ENCODE assay signal across 8 cellular contexts in the genomic region with DNA sequence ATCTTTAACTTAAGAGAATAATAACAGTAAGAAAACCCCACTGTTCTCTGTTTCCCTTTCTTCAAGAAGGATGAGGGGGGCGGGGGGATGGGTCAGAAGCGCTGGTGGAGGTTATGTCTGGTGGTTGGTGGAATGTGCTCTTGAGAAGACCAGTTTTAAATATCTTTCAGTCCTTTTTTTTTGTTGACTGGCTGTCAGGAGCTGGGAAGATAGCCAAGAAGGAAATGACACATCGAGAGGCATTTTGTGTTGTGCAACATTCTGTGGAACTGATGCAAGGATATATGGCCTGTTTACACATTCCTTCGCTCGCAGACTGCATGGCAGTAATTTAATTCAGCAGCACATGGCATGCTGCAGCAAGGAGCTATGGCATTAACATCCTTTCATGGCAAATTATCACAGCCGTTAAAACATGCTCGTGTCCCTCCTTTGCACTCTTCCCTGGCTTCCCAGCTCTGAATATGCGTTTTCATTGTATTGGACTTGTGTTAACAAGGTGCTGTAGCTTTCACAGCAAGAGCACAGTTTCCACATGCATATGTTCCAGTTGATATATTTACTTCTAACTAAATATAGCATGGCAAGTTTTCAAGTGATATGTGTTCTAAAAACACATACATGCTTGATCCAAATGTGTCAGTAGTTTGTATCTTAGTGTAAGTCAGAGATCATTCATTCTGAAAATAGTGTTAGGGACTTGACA.
A peak's percentile ranks its signal among the peaks of the same experiment; 100 is the strongest.
DNase-seq lines count a peak whose midpoint lies in the region; ATAC-seq, FAIRE-seq and TF ChIP-seq lines count a peak whose summit lies in the region.

No MANE protein-coding gene starts in this region.

- ATAC-seq in RWPE2 (ENCODE audit: low read depth), result peak; percentile 94
- peak; percentile 97 for ATAC-seq in HepG2
- no peak for ATAC-seq in GM19351 (IDR thresholded peaks at IDR 0.05; ENCODE audit: unreplicated experiment)
- ATAC-seq in GM21737 (IDR thresholded peaks at IDR 0.05; ENCODE audit: unreplicated experiment), result no peak

- no peaks in the 10 kb centered on the region for H3K79me2 ChIP-seq in HepG2 (ENCODE audit: insufficient read depth, low read length)

- TF ChIP-seq EP300 in HepG2 (IDR thresholded peaks at IDR 0.05; ENCODE audit: low read depth in 2 of 2, low read length in 2 of 2) (peak; percentile 95 to 99), HepG2 (CRISPR knock-in tag; IDR thresholded peaks at IDR 0.05; ENCODE audit: borderline replicate concordance) (peak; percentile 94)

- TF ChIP-seq POLR2A in HepG2 (IDR thresholded peaks at IDR 0.05; ENCODE audit: insufficient read depth in 1 of 2, low read depth in 2 of 2, low read length in 2 of 2) (no peak), thyroid gland (IDR thresholded peaks at IDR 0.05) (no peak)

- H3K27me3 ChIP-seq in RWPE2 (ENCODE audit: insufficient read depth, poor library complexity, severe bottlenecking), result no peaks in the 10 kb centered on the region
- H3K27me3 ChIP-seq in HepG2 (ENCODE audit: control insufficient read depth in 1 of 2, insufficient read depth in 2 of 2, low read length in 2 of 2), result peaks cover 0 to 25% of the 10 kb centered on the region in 2 experiments; a peak in 3 of 5 replicates
- no peaks in the 10 kb centered on the region for H3K27me3 ChIP-seq in thyroid gland

- H3K4me3 ChIP-seq in RWPE2 (ENCODE audit: severe bottlenecking) (no peak overlapping the region), HepG2 (replicated peaks in 1 of 3; ENCODE audit: insufficient read depth in 1 of 3, low read depth in 2 of 3, low read length in 3 of 3) (peak overlapping the region in 1 of 3 experiments; percentile 38; a peak in 1 of 6 replicates), thyroid gland (replicated peaks in 1 of 3) (no peak overlapping the region)

- no peak overlapping the region for H2AFZ ChIP-seq in HepG2 (ENCODE audit: low read length)

- H3K9ac ChIP-seq in HepG2 (ENCODE audit: insufficient read depth, low read depth, low read length), result no peak overlapping the region

- in situ Hi-C loops in HepG2 (cut with HindIII; ENCODE audit: extremely low pct_ligation_motif_present, low pct_unique_long_range_greater_than_20kb), result no loop called here

- peak overlapping the region; percentile 9; the same call in 1 of the 2 replicates for H3K27ac ChIP-seq in C4-2B
- H3K27ac ChIP-seq in RWPE2 (ENCODE audit: poor library complexity, severe bottlenecking), result peak overlapping the region; percentile 97
- no peak overlapping the region for H3K27ac ChIP-seq in HepG2 (ENCODE audit: extremely low read length, insufficient read depth, low read length)
- H3K27ac ChIP-seq in thyroid gland, result peak overlapping the region in 1 of 3 donors; percentile 48

- peak; percentile 99 for DNase-seq in HS-5 (ENCODE audit: low read depth)
- DNase-seq in RWPE2 (ENCODE audit: low spot score), result peak; percentile 80
- peak; percentile 98 for DNase-seq in dedifferentiated amniotic fluid mesenchymal stem cell (ENCODE audit: extremely low spot score)
- peak; percentile 98 for DNase-seq in HepG2 (ENCODE audit: low spot score)
- DNase-seq in thyroid gland, result peak; percentile 67 to 70

- CTCF ChIA-PET in HepG2 (lab: Yijun Ruan, JAX; ENCODE audit: low intra/inter-chr PET ratio, low total read pairs), result no interaction called here

- H3K9me3 ChIP-seq in RWPE2 (ENCODE audit: severe bottlenecking) (no peaks in the 10 kb centered on the region), HepG2 (ENCODE audit: low read length) (no peaks in the 10 kb centered on the region), thyroid gland (no peaks in the 10 kb centered on the region)

- BruUV-seq in HepG2 (replicated peaks; lab: Mats Ljungman, UMichigan), result no TSS peak

- H3K36me3 ChIP-seq in RWPE2 (ENCODE audit: low read depth), result peaks cover 33% of the 10 kb centered on the region
- H3K36me3 ChIP-seq in HepG2 (replicated peaks in 1 of 2; ENCODE audit: control insufficient read depth in 1 of 2, insufficient read depth in 2 of 2, low read length in 2 of 2), result no peaks in the 10 kb centered on the region
- no peaks in the 10 kb centered on the region for H3K36me3 ChIP-seq in thyroid gland

- POLR2A ChIA-PET in HepG2 (lab: Yijun Ruan, JAX), result interaction anchor here (1.0 to 1.2 kb wide), 2 partner anchors 12 to 68 kb away, joined by 3 to 10 read pairs; a partner anchor contains a TSS

- H3K4me2 ChIP-seq in HepG2 (ENCODE audit: low read depth, low read length), result peak overlapping the region; percentile 77

- TF ChIP-seq CTCF in C4-2B (conservative IDR thresholded peaks at IDR 0.05), result no peak
- TF ChIP-seq CTCF in RWPE2 (IDR thresholded peaks at IDR 0.05; ENCODE audit: poor library complexity, severe bottlenecking), result no peak
- TF ChIP-seq CTCF in HepG2 (CRISPR knock-in tag; IDR thresholded peaks at IDR 0.05), result no peak
- no peak for TF ChIP-seq CTCF in thyroid gland (IDR thresholded peaks at IDR 0.05)

- intact Hi-C loops in HepG2 (cut with micrococcal nuclease; ENCODE audit: unreplicated experiment), result no loop called here
- intact Hi-C loops in thyroid gland (cut with DNase I), result no loop called here

- no peaks in the 10 kb centered on the region for H4K20me1 ChIP-seq in HepG2 (ENCODE audit: insufficient read depth, low read length)

- no peak for TF ChIP-seq RAD21 in HepG2 (CRISPR knock-in tag; IDR thresholded peaks at IDR 0.05)

- WGBS in HepG2 (ENCODE audit: low lambda C conversion rate), result under 1% methylated on average over 8 of the region's 8 CpGs
- WGBS in thyroid gland, 2 donors, result 7 to 11% methylated on average over 8 of the region's 8 CpGs

- H3K4me1 ChIP-seq in RWPE2 (ENCODE audit: insufficient read depth, poor library complexity, severe bottlenecking), result peaks cover 32% of the 10 kb centered on the region
- peaks cover 17% of the 10 kb centered on the region for H3K4me1 ChIP-seq in HepG2 (ENCODE audit: insufficient read depth, low read length)
- peaks cover 0 to 17% of the 10 kb centered on the region in 2 donors for H3K4me1 ChIP-seq in thyroid gland

- FAIRE-seq in HepG2 (lab: Jason Lieb, UNC), result peak; percentile 81

TF ChIP-seq in HepG2, 621 proteins besides CTCF, POLR2A, EP300 and RAD21 (continues in another document):
- TF ChIP-seq BRD4 (CRISPR knock-in tag; IDR thresholded peaks at IDR 0.05) (no peak), ZBTB20 (CRISPR knock-in tag; IDR thresholded peaks at IDR 0.05; ENCODE audit: borderline replicate concordance, low read depth) (peak; percentile 98; the same call in 1 of the 2 replicates), ZNF350 (CRISPR knock-in tag; IDR thresholded peaks at IDR 0.05; ENCODE audit: borderline replicate concordance, low read depth) (peak; percentile 77), ZNF672 (CRISPR knock-in tag; IDR thresholded peaks at IDR 0.05) (no peak), SP4 (CRISPR knock-in tag; IDR thresholded peaks at IDR 0.05) (peak; percentile 61)
- TF ChIP-seq, protein P1, sequence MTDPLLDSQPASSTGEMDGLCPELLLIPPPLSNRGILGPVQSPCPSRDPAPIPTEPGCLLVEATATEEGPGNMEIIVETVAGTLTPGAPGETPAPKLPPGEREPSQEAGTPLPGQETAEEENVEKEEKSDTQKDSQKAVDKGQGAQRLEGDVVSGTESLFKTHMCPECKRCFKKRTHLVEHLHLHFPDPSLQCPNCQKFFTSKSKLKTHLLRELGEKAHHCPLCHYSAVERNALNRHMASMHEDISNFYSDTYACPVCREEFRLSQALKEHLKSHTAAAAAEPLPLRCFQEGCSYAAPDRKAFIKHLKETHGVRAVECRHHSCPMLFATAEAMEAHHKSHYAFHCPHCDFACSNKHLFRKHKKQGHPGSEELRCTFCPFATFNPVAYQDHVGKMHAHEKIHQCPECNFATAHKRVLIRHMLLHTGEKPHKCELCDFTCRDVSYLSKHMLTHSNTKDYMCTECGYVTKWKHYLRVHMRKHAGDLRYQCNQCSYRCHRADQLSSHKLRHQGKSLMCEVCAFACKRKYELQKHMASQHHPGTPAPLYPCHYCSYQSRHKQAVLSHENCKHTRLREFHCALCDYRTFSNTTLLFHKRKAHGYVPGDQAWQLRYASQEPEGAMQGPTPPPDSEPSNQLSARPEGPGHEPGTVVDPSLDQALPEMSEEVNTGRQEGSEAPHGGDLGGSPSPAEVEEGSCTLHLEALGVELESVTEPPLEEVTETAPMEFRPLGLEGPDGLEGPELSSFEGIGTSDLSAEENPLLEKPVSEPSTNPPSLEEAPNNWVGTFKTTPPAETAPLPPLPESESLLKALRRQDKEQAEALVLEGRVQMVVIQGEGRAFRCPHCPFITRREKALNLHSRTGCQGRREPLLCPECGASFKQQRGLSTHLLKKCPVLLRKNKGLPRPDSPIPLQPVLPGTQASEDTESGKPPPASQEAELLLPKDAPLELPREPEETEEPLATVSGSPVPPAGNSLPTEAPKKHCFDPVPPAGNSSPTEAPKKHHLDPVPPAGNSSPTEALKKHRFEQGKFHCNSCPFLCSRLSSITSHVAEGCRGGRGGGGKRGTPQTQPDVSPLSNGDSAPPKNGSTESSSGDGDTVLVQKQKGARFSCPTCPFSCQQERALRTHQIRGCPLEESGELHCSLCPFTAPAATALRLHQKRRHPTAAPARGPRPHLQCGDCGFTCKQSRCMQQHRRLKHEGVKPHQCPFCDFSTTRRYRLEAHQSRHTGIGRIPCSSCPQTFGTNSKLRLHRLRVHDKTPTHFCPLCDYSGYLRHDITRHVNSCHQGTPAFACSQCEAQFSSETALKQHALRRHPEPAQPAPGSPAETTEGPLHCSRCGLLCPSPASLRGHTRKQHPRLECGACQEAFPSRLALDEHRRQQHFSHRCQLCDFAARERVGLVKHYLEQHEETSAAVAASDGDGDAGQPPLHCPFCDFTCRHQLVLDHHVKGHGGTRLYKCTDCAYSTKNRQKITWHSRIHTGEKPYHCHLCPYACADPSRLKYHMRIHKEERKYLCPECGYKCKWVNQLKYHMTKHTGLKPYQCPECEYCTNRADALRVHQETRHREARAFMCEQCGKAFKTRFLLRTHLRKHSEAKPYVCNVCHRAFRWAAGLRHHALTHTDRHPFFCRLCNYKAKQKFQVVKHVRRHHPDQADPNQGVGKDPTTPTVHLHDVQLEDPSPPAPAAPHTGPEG (CRISPR knock-in tag; IDR thresholded peaks at IDR 0.05), result 0 out of 2 replicates have a peak, but pooled peaks have one; percentile 49
- TF ChIP-seq, protein P2, sequence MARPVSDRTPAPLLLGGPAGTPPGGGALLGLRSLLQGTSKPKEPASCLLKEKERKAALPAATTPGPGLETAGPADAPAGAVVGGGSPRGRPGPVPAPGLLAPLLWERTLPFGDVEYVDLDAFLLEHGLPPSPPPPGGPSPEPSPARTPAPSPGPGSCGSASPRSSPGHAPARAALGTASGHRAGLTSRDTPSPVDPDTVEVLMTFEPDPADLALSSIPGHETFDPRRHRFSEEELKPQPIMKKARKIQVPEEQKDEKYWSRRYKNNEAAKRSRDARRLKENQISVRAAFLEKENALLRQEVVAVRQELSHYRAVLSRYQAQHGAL (CRISPR knock-in tag; IDR thresholded peaks at IDR 0.05; ENCODE audit: not compliant biosample characterization), result no peak

Comparison
In these comparisons a context has a peak if more than half of its experiments do, and no peak if none do; other contexts are left out.
1. ATAC-seq: peak in RWPE2 (single experiment) and HepG2 (single experiment); none in GM19351 (single experiment) and GM21737 (single experiment).
2. Peak in every context shown above with its lines, with median percentiles within 50 percentile points of each other: DNase-seq.